Comparison of ENCODE assay signal across 26 cellular contexts in genomic region chr16:28027055-28027454, GRCh38. TPM values are rescaled to one million over a fixed set of nuclear protein-coding genes. Genes with fewer than 3 reads are reported as not detected.
"Had no signal": no experiment of that assay in that cellular context is flagged by ENCODE, and none has a peak within 500 bp of the region (broad histone marks: within the 10 kb centered on the region; RNA-seq: fewer than 3 reads in every experiment).

No MANE protein-coding gene starts in this region.

- H3K27me3 Mint-ChIP-seq: activated CD4-positive, alpha-beta memory T cell treated with anti-CD3 and anti-CD28 coated beads, Interleukin-2, amount 10 ng/mL, durations not matched to agents 7 days and 5 days had no signal

- H3K36me3 Mint-ChIP-seq: activated naive CD8-positive, alpha-beta T cell treated with anti-CD3 and anti-CD28 coated beads, Interleukin-2, amount 10 ng/mL, durations not matched to agents 7 days and 5 days; T-cell had no signal

- H3K27ac Mint-ChIP-seq: activated CD4-positive, alpha-beta memory T cell treated with anti-CD3 and anti-CD28 coated beads, Interleukin-2, amount 10 ng/mL, durations not matched to agents 7 days and 5 days; activated CD4-positive, alpha-beta T cell treated with anti-CD3 and anti-CD28 coated beads for 36 hours; activated naive CD8-positive, alpha-beta T cell treated with anti-CD3 and anti-CD28 coated beads, Interleukin-2, amount 10 ng/mL, durations not matched to agents 7 days and 5 days; activated T-cell treated with anti-CD3 and anti-CD28 coated beads, Interleukin-2, amount 50 U/mL, for 72 hours; activated T-helper 2 cell treated with anti-CD3 and anti-CD28 coated beads, Interferon-gamma antibody, Interleukin-2, Interleukin-4, amounts not matched to agents 10 μg/mL and 5 μg/mL and 100 μg/mL, durations not matched to agents 14 hours and 24 hours and 36 hours; T-cell had no signal

- H3K4me1 ChIP-seq: adrenal gland had no signal

- H3K27me3 ChIP-seq: adrenal gland had no signal

- H3K27ac ChIP-seq: adrenal gland had no signal

- H3K4me1 Mint-ChIP-seq: activated CD4-positive, alpha-beta memory T cell treated with anti-CD3 and anti-CD28 coated beads, Interleukin-2, amount 10 ng/mL, durations not matched to agents 7 days and 5 days; activated CD4-positive, alpha-beta T cell treated with anti-CD3 and anti-CD28 coated beads for 36 hours; activated naive CD8-positive, alpha-beta T cell treated with anti-CD3 and anti-CD28 coated beads, Interleukin-2, amount 10 ng/mL, durations not matched to agents 7 days and 5 days; T-cell had no signal

- H3K4me3 ChIP-seq: adrenal gland had no signal

- H3K36me3 ChIP-seq: adrenal gland had no signal

- H3K9me3 Mint-ChIP-seq: activated CD4-positive, alpha-beta memory T cell treated with anti-CD3 and anti-CD28 coated beads, Interleukin-2, amount 10 ng/mL, durations not matched to agents 7 days and 5 days; activated naive CD8-positive, alpha-beta T cell treated with anti-CD3 and anti-CD28 coated beads, Interleukin-2, amount 10 ng/mL, durations not matched to agents 7 days and 5 days; activated T-cell treated with anti-CD3 and anti-CD28 coated beads, Interleukin-2, amount 50 U/mL, for 72 hours; activated T-helper 2 cell treated with anti-CD3 and anti-CD28 coated beads, Interferon-gamma antibody, Interleukin-2, Interleukin-4, amounts not matched to agents 10 μg/mL and 5 μg/mL and 100 μg/mL, durations not matched to agents 14 hours and 24 hours and 36 hours; T-cell had no signal

- ATAC-seq: activated CD4-positive, alpha-beta T cell treated with anti-CD3 and anti-CD28 coated beads for 36 hours; activated T-cell treated with anti-CD3 and anti-CD28 coated beads, Interleukin-2, amount 50 U/mL, for 72 hours; PC-3; T-cell had no signal

- H3K4me3 Mint-ChIP-seq: activated CD4-positive, alpha-beta memory T cell treated with anti-CD3 and anti-CD28 coated beads, Interleukin-2, amount 10 ng/mL, durations not matched to agents 7 days and 5 days; activated CD4-positive, alpha-beta T cell treated with anti-CD3 and anti-CD28 coated beads for 36 hours; activated naive CD8-positive, alpha-beta T cell treated with anti-CD3 and anti-CD28 coated beads, Interleukin-2, amount 10 ng/mL, durations not matched to agents 7 days and 5 days; activated T-cell treated with anti-CD3 and anti-CD28 coated beads, Interleukin-2, amount 50 U/mL, for 72 hours; T-cell had no signal

- DNase-seq: activated CD4-positive, alpha-beta memory T cell treated with anti-CD3 and anti-CD28 coated beads, Interleukin-2, amount 10 ng/mL, durations not matched to agents 7 days and 5 days; activated CD4-positive, alpha-beta T cell treated with anti-CD3 and anti-CD28 coated beads for 36 hours; activated CD4-positive, alpha-beta T cell treated with anti-CD3 and anti-CD28 coated beads, Interleukin-2, amount 50 U/mL, for 1 hour; activated CD4-positive, CD25-positive, alpha-beta regulatory T cell; activated gamma-delta T cell treated with Interleukin-2 at 50 U/mL for 16 hours; activated naive CD4-positive, alpha-beta T cell treated with anti-CD3 and anti-CD28 coated beads, Interleukin-2, amount 50 U/mL, for 16 hours; activated naive CD8-positive, alpha-beta T cell treated with anti-CD3 and anti-CD28 coated beads, Interleukin-2, amount 10 ng/mL, durations not matched to agents 7 days and 5 days; activated T-cell treated with anti-CD3 and anti-CD28 coated beads, Interleukin-2, amount 50 U/mL, for 72 hours; adrenal gland; anterior cingulate cortex; cerebellar nuclear complex; NCI-H1092; NCI-H1417; NCI-H1930; NCI-H2107; NCI-H510A treated with DMSO at 0.1 percent for 48 hours; NCI-H69; PC-3; SHP77 treated with DMSO at 0.1 percent for 48 hours; T-cell; T-helper 2 cell; T1000 had no signal

- H3K9me3 ChIP-seq: adrenal gland had no signal

RNA-seq across cellular contexts. Expression of gene GSG1L, which starts 36.5 kb away (rescaled TPM):
- total RNA-seq: activated CD4-positive, alpha-beta T cell treated with anti-CD3 and anti-CD28 coated beads for 36 hours; activated CD8-positive, alpha-beta memory T cell treated with anti-CD3 and anti-CD28 coated beads for 36 hours; activated naive CD8-positive, alpha-beta T cell treated with anti-CD3 and anti-CD28 coated beads, Interleukin-2, amount 10 ng/mL, durations not matched to agents 7 days and 5 days; activated T-cell treated with anti-CD3 and anti-CD28 coated beads, Interleukin-2, amount 50 U/mL, for 72 hours; activated T-helper 2 cell treated with anti-CD3 and anti-CD28 coated beads, Interferon-gamma antibody, Interleukin-2, Interleukin-4, amounts not matched to agents 10 μg/mL and 5 μg/mL and 100 μg/mL, durations not matched to agents 14 hours and 24 hours and 36 hours; adrenal gland; LHCN-M2; M059J; PC-3; T-cell had no signal
